In genomic region chr17:30393911-30394867, GRCh38 we compare ENCODE assay signal across 15 cellular contexts. TPM values are rescaled to one million over a fixed set of nuclear protein-coding genes. Genes with fewer than 3 reads are reported as not detected.
DNase-seq lines count a peak whose midpoint lies in the region; ATAC-seq and TF ChIP-seq lines count a peak whose summit lies in the region.
"Had no signal": no experiment of that assay in that cellular context is flagged by ENCODE, and none has a peak within 500 bp of the region (broad histone marks: within the 10 kb centered on the region; RNA-seq: fewer than 3 reads in every experiment).

No MANE protein-coding gene starts in this region.

- peaks cover 26% of the 10 kb centered on the region for H3K36me3 ChIP-seq in neutrophil
- H3K36me3 ChIP-seq in endodermal cell (ENCODE audit: control insufficient read depth, insufficient read depth, low read length) = peaks cover 29% of the 10 kb centered on the region

- no peak for TF ChIP-seq CTCF in neutrophil (IDR thresholded peaks at IDR 0.05)
- TF ChIP-seq CTCF in endodermal cell (conservative IDR thresholded peaks at IDR 0.05) = no peak

- H3K9me3 ChIP-seq in neutrophil = no peaks in the 10 kb centered on the region
- no peaks in the 10 kb centered on the region for H3K9me3 ChIP-seq in endodermal cell (ENCODE audit: control insufficient read depth, low read length)

- peaks cover 32% of the 10 kb centered on the region for H3K4me1 Mint-ChIP-seq in endodermal cell

- no peak overlapping the region for H3K4me3 Mint-ChIP-seq in endodermal cell

- no peak overlapping the region for H3K9ac ChIP-seq in endodermal cell (ENCODE audit: extremely low read depth, low read length, poor library complexity, severe bottlenecking)

- H3K36me3 Mint-ChIP-seq in endodermal cell (ENCODE audit: low read depth) = peaks cover 15% of the 10 kb centered on the region

- no peak overlapping the region for H3K4me3 ChIP-seq in neutrophil (ENCODE audit: low read depth in 1 of 2, low read length in 1 of 2)
- no peak overlapping the region for H3K4me3 ChIP-seq in endodermal cell (ENCODE audit: low read length)
- H3K4me3 ChIP-seq: PC-9 had no signal

- peak; percentile 46 for DNase-seq in NCI-H2171 treated with DMSO at 0.1 percent for 48 hours (lab: John Stamatoyannopoulos, UW)
- DNase-seq in NCI-H2171 (lab: John Stamatoyannopoulos, UW) = no peak
- DNase-seq in DMS53 (lab: John Stamatoyannopoulos, UW) = peak; percentile 60
- peak; percentile 55 for DNase-seq in NCI-H69 (lab: John Stamatoyannopoulos, UW)
- DNase-seq in endodermal cell = no peak
- no peak for DNase-seq in HuH-7.5 (ENCODE audit: low spot score)
- DNase-seq: AML-193, Calu3, MM.1S, NCI-H2081, NCI-H524 treated with DMSO at 0.1 percent for 48 hours, PC-9, T-helper 1 cell had no signal

- H3K9me3 Mint-ChIP-seq in endodermal cell = no peaks in the 10 kb centered on the region

- peak overlapping the region; percentile 21 for H3K27ac ChIP-seq in neutrophil
- H3K27ac ChIP-seq in endodermal cell (ENCODE audit: low read depth, low read length) = no peak overlapping the region
- H3K27ac ChIP-seq: PC-9 had no signal

- WGBS in endodermal cell (ENCODE audit: insufficient coverage in 1 of 2, insufficient read length in 1 of 2), 2 experiments = 82 to 83% methylated on average over 4 to 5 of the region's 6 CpGs

- no peak overlapping the region for H3K27ac Mint-ChIP-seq in endodermal cell

- no peaks in the 10 kb centered on the region for H3K27me3 Mint-ChIP-seq in endodermal cell (ENCODE audit: insufficient read depth)

- peaks cover 18 to 20% of the 10 kb centered on the region in 2 experiments for H3K4me1 ChIP-seq in neutrophil (ENCODE audit: control insufficient read depth in 1 of 2, insufficient read depth in 1 of 2, low read depth in 1 of 2, low read length in 1 of 2)
- H3K4me1 ChIP-seq in endodermal cell (ENCODE audit: control insufficient read depth, insufficient read depth, low read length) = peaks cover 25% of the 10 kb centered on the region

- no peaks in the 10 kb centered on the region for H3K27me3 ChIP-seq in neutrophil
- no peaks in the 10 kb centered on the region for H3K27me3 ChIP-seq in endodermal cell (ENCODE audit: control insufficient read depth, insufficient read depth, low read length, poor library complexity, severe bottlenecking)

- no peak for ATAC-seq in HG02759 (IDR thresholded peaks at IDR 0.05; ENCODE audit: unreplicated experiment)

RNA-seq across cellular contexts. Expression of gene CPD, which starts 15.5 kb away (rescaled TPM):
- total RNA-seq in endodermal cell = 10 to 100 TPM; 81.7 to 82.1 TPM
- 38.8 TPM for polyA plus RNA-seq in endodermal cell (2013, experiment 1 of 2)
- polyA plus RNA-seq in endodermal cell (2013, experiment 2 of 2) = 40.4 TPM

Comparison
In these comparisons a context has a peak if more than half of its experiments do, and no peak if none do; other contexts are left out.
1. DNase-seq: peak in NCI-H2171 treated with DMSO at 0.1 percent for 48 hours (single experiment), DMS53 (single experiment) and NCI-H69 (single experiment); none in NCI-H2171 (single experiment), endodermal cell (single experiment) and HuH-7.5 (single experiment).